Comparison of ENCODE assay signal across 26 cellular contexts in the genomic region with DNA sequence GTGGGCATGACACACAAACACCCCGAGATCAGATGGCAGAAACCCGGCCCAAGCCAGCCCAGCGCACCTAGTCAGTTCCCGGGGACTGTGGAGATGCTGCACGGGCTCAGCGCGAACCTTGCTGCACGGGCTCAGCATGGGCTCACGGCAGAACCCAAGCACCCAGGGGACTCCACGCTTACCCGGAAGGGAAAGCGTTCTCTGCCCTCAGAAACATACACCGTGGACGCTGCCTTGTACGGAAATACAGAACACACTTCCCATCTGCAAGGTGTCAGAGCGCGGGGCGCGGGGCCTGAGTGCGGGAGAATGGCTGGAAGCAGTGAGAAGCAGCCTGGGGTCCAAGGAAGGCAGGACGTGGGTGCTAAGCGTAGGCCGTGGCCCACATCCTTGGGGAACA.
"Had no signal": no experiment of that assay in that cellular context is flagged by ENCODE, and none has a peak within 500 bp of the region (broad histone marks: within the 10 kb centered on the region; RNA-seq: fewer than 3 reads in every experiment).

No MANE protein-coding gene starts in this region.

- H3K27ac Mint-ChIP-seq: natural killer cell treated with Interleukin-12 subunit alpha and Interleukin-12 subunit beta and Interleukin-15 and Interleukin-18, amount 100 ng/mL, for 72 hours; stimulated activated naive CD8-positive, alpha-beta T cell treated with anti-CD3 and anti-CD28 coated beads, Interleukin-15, amount 100 ng/mL, for 72 hours had no signal

- H3K4me2 ChIP-seq: smooth muscle cell had no signal

- H3K36me3 ChIP-seq: gastrocnemius medialis, lower lobe of right lung, prostate gland, right atrium auricular region, suprapubic skin, thyroid gland had no signal

- H3K9me3 ChIP-seq: gastrocnemius medialis, lower lobe of right lung, prostate gland, right atrium auricular region, suprapubic skin, thyroid gland had no signal

- H3K4me1 ChIP-seq: gastrocnemius medialis, lower lobe of right lung, prostate gland had no signal

- H3K4me3 Mint-ChIP-seq: natural killer cell treated with Interleukin-12 subunit alpha and Interleukin-12 subunit beta and Interleukin-15 and Interleukin-18, amount 100 ng/mL, for 72 hours; stimulated activated naive CD8-positive, alpha-beta T cell treated with anti-CD3 and anti-CD28 coated beads, Interleukin-15, amount 100 ng/mL, for 72 hours had no signal

- ATAC-seq: gastrocnemius medialis; left ventricle myocardium superior; lower lobe of right lung; natural killer cell treated with Interleukin-12 subunit alpha and Interleukin-12 subunit beta and Interleukin-15 and Interleukin-18, amount 100 ng/mL, for 72 hours; sciatic nerve had no signal

- H3K9me3 Mint-ChIP-seq: natural killer cell treated with Interleukin-12 subunit alpha and Interleukin-12 subunit beta and Interleukin-15 and Interleukin-18, amount 100 ng/mL, for 72 hours had no signal

- H3K36me3 Mint-ChIP-seq: natural killer cell treated with Interleukin-12 subunit alpha and Interleukin-12 subunit beta and Interleukin-15 and Interleukin-18, amount 100 ng/mL, for 72 hours had no signal

- DNase-seq: caudate nucleus; cerebellar nuclear complex; effector CD4-positive, alpha-beta T cell; foreskin fibroblast; gastrocnemius medialis; head of caudate nucleus; kidney glomerular epithelial cell; left ventricle myocardium superior; lower lobe of right lung; naive B cell; occipital lobe; stimulated activated CD4-positive, alpha-beta T cell treated with anti-CD3 and anti-CD28 coated beads, Interleukin-12 subunit alpha, Interleukin-12 subunit beta, amount 100 ng/mL, for 4 hours; stimulated activated CD4-positive, alpha-beta T cell treated with anti-CD3 and anti-CD28 coated beads, Interleukin-1b, Interleukin-23, amount 100 ng/mL, for 48 hours; stimulated activated CD4-positive, alpha-beta T cell treated with anti-CD3 and anti-CD28 coated beads, Interleukin-4, amount 100 ng/mL, for 1 hour; stimulated activated CD8-positive, alpha-beta memory T cell treated with anti-CD3 and anti-CD28 coated beads, Interleukin-4, amount 100 ng/mL, for 48 hours; stimulated activated naive CD4-positive, alpha-beta T cell; stimulated activated naive CD8-positive, alpha-beta T cell treated with anti-CD3 and anti-CD28 coated beads, Interleukin-15, amount 100 ng/mL, for 72 hours; thyroid gland; trophoblast cell had no signal

- H3K4me3 ChIP-seq: dorsolateral prefrontal cortex, gastrocnemius medialis, lower lobe of right lung, prostate gland, right atrium auricular region, smooth muscle cell, suprapubic skin, thyroid gland had no signal

- H3K27me3 ChIP-seq: dorsolateral prefrontal cortex, right atrium auricular region, thyroid gland had no signal

- H3K27ac ChIP-seq: gastrocnemius medialis, lower lobe of right lung, prostate gland, right atrium auricular region, suprapubic skin, thyroid gland had no signal
